ENCODE assay signal across 25 cellular contexts in genomic region chr16:28300327-28300726, GRCh38. TPM values are rescaled to one million over a fixed set of nuclear protein-coding genes. Genes with fewer than 3 reads are reported as not detected.
A peak's percentile ranks its signal among the peaks of the same experiment; 100 is the strongest.
DNase-seq lines count a peak whose midpoint lies in the region; ATAC-seq, FAIRE-seq and TF ChIP-seq lines count a peak whose summit lies in the region.
"Had no signal": no experiment of that assay in that cellular context is flagged by ENCODE, and none has a peak within 500 bp of the region (broad histone marks: within the 10 kb centered on the region; RNA-seq: fewer than 3 reads in every experiment).

No MANE protein-coding gene starts in this region.

- H3K9me3 ChIP-seq in HEK293 (ENCODE audit: control insufficient read depth, insufficient read depth, low read depth, low read length): no peaks in the 10 kb centered on the region
- H3K9me3 ChIP-seq in K562 (replicated peaks; ENCODE audit: control insufficient read depth, insufficient read depth, low read depth, low read length): no peaks in the 10 kb centered on the region
- H3K9me3 ChIP-seq in mucosa of descending colon: no peaks in the 10 kb centered on the region
- H3K9me3 ChIP-seq: Caco-2, SK-N-SH had no signal

- TF ChIP-seq EP300 in K562 (IDR thresholded peaks at IDR 0.05; ENCODE audit: low read length): no peak

- no peak overlapping the region for H2AFZ ChIP-seq in K562 (ENCODE audit: low read depth, low read length)

- H3K4me1 ChIP-seq in HEK293 (ENCODE audit: control insufficient read depth, insufficient read depth, low read length) (no peaks in the 10 kb centered on the region), K562 (replicated peaks in 1 of 2; ENCODE audit: control insufficient read depth in 2 of 2, insufficient read depth in 2 of 2, low read length in 2 of 2) (no peaks in the 10 kb centered on the region; a peak in 1 of 5 replicates), mucosa of descending colon (ENCODE audit: low read depth) (no peaks in the 10 kb centered on the region)
- H3K4me1 ChIP-seq: Caco-2 had no signal

- TF ChIP-seq POLR2A in K562 (conservative IDR thresholded peaks at IDR 0.05): no peak

- H3K27ac ChIP-seq in HEK293 (ENCODE audit: extremely low read depth, low read depth, low read length) (no peak overlapping the region), K562 (ENCODE audit: extremely low read depth, low read depth, low read length) (no peak overlapping the region)
- H3K27ac ChIP-seq: 22Rv1, HL-60 had no signal

- H3K4me3 Mint-ChIP-seq in naive thymus-derived CD8-positive, alpha-beta T cell: peak overlapping the region in 2 of 10 donors; percentile 19 to 57
- H3K4me3 Mint-ChIP-seq: B cell had no signal

- intact Hi-C loops in K562 (cut with micrococcal nuclease): no loop called here
- intact Hi-C loops in mucosa of descending colon (cut with DNase I, micrococcal nuclease): no loop called here

- WGBS in K562 (ENCODE audit: insufficient coverage, low coverage, missing lambda C conversion rate): 3% methylated on average over 5 of the region's 5 CpGs

- no peaks in the 10 kb centered on the region for H3K9me3 Mint-ChIP-seq in activated naive CD4-positive, alpha-beta T cell treated with anti-CD3 and anti-CD28 coated beads, Interleukin-2, amount 50 U/mL, for 72 hours
- no peaks in the 10 kb centered on the region for H3K9me3 Mint-ChIP-seq in naive thymus-derived CD8-positive, alpha-beta T cell

- POLR2A ChIA-PET in HEK293 (lab: Yijun Ruan, JAX) (no interaction called here), K562 (lab: Yijun Ruan, JAX) (interaction anchor here (0.8 kb wide), 1 partner anchor 77 kb away, joined by 3 read pairs; no protein-coding TSS in a partner anchor)
- POLR2A ChIA-PET in naive thymus-derived CD8-positive, alpha-beta T cell (lab: Charles Lee): interaction anchor here (1.4 to 31.4 kb wide), 3 partner anchors 6 to 155 kb away, joined by 4 to 888 read pairs (median 888); partner anchors contain the start of gene SBK1

- H3K27ac Mint-ChIP-seq in activated naive CD4-positive, alpha-beta T cell treated with anti-CD3 and anti-CD28 coated beads, Interleukin-2, amount 50 U/mL, for 72 hours: peak overlapping the region; percentile 48 to 71
- peak overlapping the region; percentile 21 to 91 (median 74) for H3K27ac Mint-ChIP-seq in naive thymus-derived CD8-positive, alpha-beta T cell
- H3K27ac Mint-ChIP-seq: B cell had no signal

- no peak for DNase-seq in activated naive CD4-positive, alpha-beta T cell treated with anti-CD3 and anti-CD28 coated beads, Interleukin-2, amount 50 U/mL, for 72 hours (ENCODE audit: low spot score in 2 of 2)
- DNase-seq in activated naive CD4-positive, alpha-beta T cell (lab: John Stamatoyannopoulos, UW): no peak
- DNase-seq in K562 (ENCODE audit: extremely low read depth in 1 of 4, low spot score in 3 of 4): no peak
- no peak for DNase-seq in naive thymus-derived CD8-positive, alpha-beta T cell
- no peak for DNase-seq in activated effector memory CD4-positive, alpha-beta T cell treated with Interleukin-2 at 50 U/mL for 16 hours
- DNase-seq in NCI-H1694 (lab: John Stamatoyannopoulos, UW): no peak
- no peak for DNase-seq in mucosa of descending colon
- DNase-seq: Caco-2, HCEC 1CT, KBM-7, MV-4-11, NCI-H1105, NCI-H1436 treated with DMSO at 0.1 percent for 48 hours, NCI-H1930, NCI-H2107, NCI-H524, NCI-H774, SK-N-SH had no signal

- H4K20me1 ChIP-seq in K562 (replicated peaks; ENCODE audit: control insufficient read depth, insufficient read depth, low read length): peaks cover 19% of the 10 kb centered on the region

- no peaks in the 10 kb centered on the region for H3K36me3 Mint-ChIP-seq in activated naive CD4-positive, alpha-beta T cell treated with anti-CD3 and anti-CD28 coated beads, Interleukin-2, amount 50 U/mL, for 72 hours
- peaks cover 0 to 28% (median 13%) of the 10 kb centered on the region in 3 donors for H3K36me3 Mint-ChIP-seq in naive thymus-derived CD8-positive, alpha-beta T cell

- H3K4me2 ChIP-seq in K562 (ENCODE audit: insufficient read depth, low read length): no peak overlapping the region
- H3K4me2 ChIP-seq: SK-N-SH had no signal

- no peaks in the 10 kb centered on the region for H3K9me1 ChIP-seq in K562 (ENCODE audit: control insufficient read depth, insufficient read depth, low read length)

- CTCF ChIA-PET in HEK293 (lab: Yijun Ruan, JAX): interaction anchor here (1.0 to 1.7 kb wide), 4 partner anchors 17 to 24 kb away, joined by 4 to 5 read pairs (median 5); no protein-coding TSS in a partner anchor
- CTCF ChIA-PET in K562 (lab: Yijun Ruan, JAX; ENCODE audit: low intra/inter-chr PET ratio): no interaction called here

- no TSS peak for BruUV-seq in K562 (replicated peaks; lab: Mats Ljungman, UMichigan)

- H3K27me3 Mint-ChIP-seq in naive thymus-derived CD8-positive, alpha-beta T cell: no peaks in the 10 kb centered on the region

- in situ Hi-C loops in K562 (cut with MboI): no loop called here

- TF ChIP-seq CTCF in HEK293 (tag by site-specific recombination; IDR thresholded peaks at IDR 0.05): no peak
- TF ChIP-seq CTCF in K562 (IDR thresholded peaks at IDR 0.05 in 2 of 3, conservative IDR thresholded peaks at IDR 0.05 in 1 of 3; ENCODE audit: insufficient read depth in 2 of 3, low read depth in 1 of 3, low read length in 3 of 3): no peak
- no peak for TF ChIP-seq CTCF in mucosa of descending colon (IDR thresholded peaks at IDR 0.05)

- H3K36me3 ChIP-seq in HEK293 (ENCODE audit: control insufficient read depth in 2 of 2, insufficient read depth in 1 of 2, low read length in 2 of 2): no peaks in the 10 kb centered on the region
- no peaks in the 10 kb centered on the region for H3K36me3 ChIP-seq in K562 (ENCODE audit: control insufficient read depth, insufficient read depth, low read length)
- no peaks in the 10 kb centered on the region for H3K36me3 ChIP-seq in mucosa of descending colon (ENCODE audit: low read depth)

- ATAC-seq in activated naive CD4-positive, alpha-beta T cell treated with anti-CD3 and anti-CD28 coated beads, Interleukin-2, amount 50 U/mL, for 72 hours: no peak
- no peak for ATAC-seq in K562
- no peak for ATAC-seq in naive thymus-derived CD8-positive, alpha-beta T cell
- no peak for ATAC-seq in mucosa of descending colon
- ATAC-seq: GM12878 had no signal

- FAIRE-seq in K562 (lab: Jason Lieb, UNC): no peak
- FAIRE-seq: G401.6, GM12878, H1 had no signal

- peaks cover 2 to 20% of the 10 kb centered on the region in 2 experiments; a peak in 3 of 5 replicates for H3K27me3 ChIP-seq in K562 (ENCODE audit: control insufficient read depth in 2 of 2, insufficient read depth in 2 of 2, low read length in 2 of 2)

- H3K9ac ChIP-seq in K562 (ENCODE audit: insufficient read depth in 1 of 2, low read depth in 2 of 2, low read length in 2 of 2): no peak overlapping the region
- H3K9ac ChIP-seq: SK-N-SH had no signal

- H3K4me3 ChIP-seq in HEK293 (ENCODE audit: low read depth, low read length) (no peak overlapping the region), K562 (no peak overlapping the region), mucosa of descending colon (no peak overlapping the region)
- H3K4me3 ChIP-seq: GM12878 had no signal

- peaks cover 38 to 90% (median 80%) of the 10 kb centered on the region in 4 donors for H3K4me1 Mint-ChIP-seq in naive thymus-derived CD8-positive, alpha-beta T cell
- H3K4me1 Mint-ChIP-seq: B cell had no signal

- no peak for TF ChIP-seq RAD21 in K562 (CRISPR knock-in tag; conservative IDR thresholded peaks at IDR 0.05 in 1 of 2, IDR thresholded peaks at IDR 0.05 in 1 of 2)

- no peaks in the 10 kb centered on the region for H3K79me2 ChIP-seq in K562 (ENCODE audit: control insufficient read depth, insufficient read depth, low read length)

TF ChIP-seq in K562, 482 proteins besides CTCF, POLR2A, EP300 and RAD21:
- no peak for TF ChIP-seq HNRNPH1 (optimal IDR thresholded peaks at IDR 0.05; ENCODE audit: low read depth, low read length)
- peak; percentile 44; the same call in 1 of the 2 replicates for TF ChIP-seq ZNF121 (CRISPR knock-in tag; conservative IDR thresholded peaks at IDR 0.05)

RNA-seq across cellular contexts. Expression of gene SBK1, which starts 8.0 kb away (rescaled TPM):
- total RNA-seq in activated naive CD4-positive, alpha-beta T cell treated with anti-CD3 and anti-CD28 coated beads, Interleukin-2, amount 50 U/mL, for 72 hours: 1 to 10 TPM; 2.0 to 4.2 TPM
- not detected in 2 replicates for total RNA-seq in K562 (2011; cell fraction: chromatin; rRNA removed; ENCODE audit: low replicate concordance)
- not detected in 2 replicates for total RNA-seq in K562 (2011; cell fraction: nucleolus; rRNA removed)
- total RNA-seq in K562 (2011; cell fraction: nucleoplasm; rRNA removed): not detected in 2 replicates
- 0.04 TPM in 1 of 2 replicates, not detected in the other for total RNA-seq in K562 (2014; rRNA removed)
- not detected in 2 replicates for total RNA-seq in K562 (2014; rRNA removed; fragmentation: Illumina TruSeq; extraction: Trizol)
- not detected in 2 replicates for total RNA-seq in K562 (2015; rRNA removed; fragmentation: Illumina TruSeq; extraction: Trizol)
- total RNA-seq in K562 (2021): 0.07 TPM in 1 of 2 replicates, not detected in the other
- polyA plus RNA-seq in K562 (2011; rRNA removed): not detected in 2 replicates
- polyA plus RNA-seq in K562 (2011; cell fraction: cytosol; rRNA removed): 0.01 TPM in 1 of 2 replicates, not detected in the other
- polyA plus RNA-seq in K562 (2011; cell fraction: nucleus; rRNA removed): 0.03 TPM in 1 of 2 replicates, not detected in the other
- 0.04 TPM in 2 replicates for polyA plus RNA-seq in K562 (2012)
- 0.03 TPM in 1 of 2 replicates, not detected in the other for polyA plus RNA-seq in K562 (2014; fragmentation: Illumina TruSeq; extraction: Trizol)
- polyA plus RNA-seq in K562 (2014; fragmentation: Nextera tagmentation; extraction: Ambion mirVana): not detected
- 0.01 and 0.03 TPM in 2 replicates for polyA plus RNA-seq in K562 (2014; rRNA removed)
- not detected in 2 replicates for polyA minus RNA-seq in K562 (2011; rRNA and poly(A)+ RNA removed)
- not detected in 2 replicates for polyA minus RNA-seq in K562 (2011; cell fraction: cytosol; rRNA and poly(A)+ RNA removed)
- not detected in 2 replicates for polyA minus RNA-seq in K562 (2011; cell fraction: nucleus; rRNA and poly(A)+ RNA removed)
- 10 to 100 TPM; 20.6 to 21.3 TPM for total RNA-seq in naive thymus-derived CD8-positive, alpha-beta T cell
- 10 to 100 TPM in 1 of 3 donors, 1 to 10 TPM in 2; 5.7 to 19.9 (median 7.4) TPM for polyA plus RNA-seq in naive thymus-derived CD8-positive, alpha-beta T cell
- 1 to 10 TPM in 1 of 3 donors, under 1 TPM in 2; 0.28 to 1.8 (median 0.52) TPM for total RNA-seq in mucosa of descending colon

Comparison
In these comparisons a context has a peak if more than half of its experiments do, and no peak if none do; other contexts are left out.
1. RNA of gene SBK1, which starts 8.0 kb away (total RNA-seq): 20.6 to 21.3 TPM in naive thymus-derived CD8-positive, alpha-beta T cell; 2.0 to 4.2 TPM in activated naive CD4-positive, alpha-beta T cell treated with anti-CD3 and anti-CD28 coated beads, Interleukin-2, amount 50 U/mL, for 72 hours, 0.28 to 1.8 TPM in mucosa of descending colon and 0.04 to 0.07 TPM in K562; every median in the first group is over 4 times any median in the second.